ENCODE assay signal across 1 cellular context in the genomic region with DNA sequence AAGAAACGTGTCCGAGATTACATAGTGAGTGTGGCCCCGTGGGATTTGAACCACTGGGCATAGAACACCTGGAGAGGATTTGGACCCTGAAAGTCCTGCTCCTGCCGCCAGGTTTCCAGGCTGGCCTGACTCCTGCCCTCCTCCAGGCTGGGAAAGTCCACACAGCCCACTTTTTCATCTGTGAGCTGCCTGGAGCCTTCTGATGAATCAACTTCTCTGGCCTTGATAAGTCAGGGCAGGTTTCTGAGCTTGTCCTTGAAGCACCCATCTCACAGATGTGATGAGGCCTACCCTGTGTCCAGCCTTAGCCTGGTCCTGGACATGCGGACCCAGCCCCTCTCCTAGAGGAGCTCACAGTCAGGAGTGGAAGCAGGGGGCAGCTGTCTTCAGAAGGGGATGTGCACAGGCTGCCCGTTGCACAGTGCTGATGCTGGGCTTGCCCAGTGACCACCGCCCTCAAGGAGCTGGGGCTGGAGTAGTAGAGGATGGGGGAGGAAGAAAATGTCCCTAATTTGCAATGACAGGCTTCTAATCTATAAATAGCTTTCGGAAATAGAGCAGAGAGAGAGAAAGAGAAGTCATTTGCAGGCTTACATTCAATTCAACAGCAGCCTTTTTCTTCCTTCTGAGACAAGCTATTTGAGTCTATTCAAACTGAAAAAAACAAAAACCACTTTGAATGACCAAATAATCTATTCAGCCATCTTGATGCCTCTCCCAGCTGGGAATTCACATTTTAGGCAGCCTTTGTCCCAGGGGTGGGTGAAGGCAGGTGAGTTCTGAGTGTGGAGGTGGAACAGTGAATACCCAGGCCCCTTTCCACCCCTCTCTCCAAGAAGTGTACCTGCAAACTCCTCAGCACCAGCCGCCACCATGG.
TF ChIP-seq lines count a peak whose summit lies in the region.

No MANE protein-coding gene starts in this region.

TF ChIP-seq in GM23338, 12 proteins besides CTCF, POLR2A, EP300 and RAD21 (continued from another document):
- TF ChIP-seq JUNB (IDR thresholded peaks at IDR 0.05; ENCODE audit: unreplicated experiment) (no peak), EZH2 (IDR thresholded peaks at IDR 0.05; ENCODE audit: low read depth, unreplicated experiment) (no peak), ZNF331 (CRISPR knock-in tag; IDR thresholded peaks at IDR 0.05; ENCODE audit: low read depth) (no peak), ZNF114 (CRISPR knock-in tag; IDR thresholded peaks at IDR 0.05) (no peak), STAT1 (IDR thresholded peaks at IDR 0.05; ENCODE audit: unreplicated experiment) (no peak), EZH2phosphoT487 (IDR thresholded peaks at IDR 0.05; ENCODE audit: unreplicated experiment) (no peak), NANOG (IDR thresholded peaks at IDR 0.05; ENCODE audit: borderline replicate concordance) (no peak)
- TF ChIP-seq, protein P1, sequence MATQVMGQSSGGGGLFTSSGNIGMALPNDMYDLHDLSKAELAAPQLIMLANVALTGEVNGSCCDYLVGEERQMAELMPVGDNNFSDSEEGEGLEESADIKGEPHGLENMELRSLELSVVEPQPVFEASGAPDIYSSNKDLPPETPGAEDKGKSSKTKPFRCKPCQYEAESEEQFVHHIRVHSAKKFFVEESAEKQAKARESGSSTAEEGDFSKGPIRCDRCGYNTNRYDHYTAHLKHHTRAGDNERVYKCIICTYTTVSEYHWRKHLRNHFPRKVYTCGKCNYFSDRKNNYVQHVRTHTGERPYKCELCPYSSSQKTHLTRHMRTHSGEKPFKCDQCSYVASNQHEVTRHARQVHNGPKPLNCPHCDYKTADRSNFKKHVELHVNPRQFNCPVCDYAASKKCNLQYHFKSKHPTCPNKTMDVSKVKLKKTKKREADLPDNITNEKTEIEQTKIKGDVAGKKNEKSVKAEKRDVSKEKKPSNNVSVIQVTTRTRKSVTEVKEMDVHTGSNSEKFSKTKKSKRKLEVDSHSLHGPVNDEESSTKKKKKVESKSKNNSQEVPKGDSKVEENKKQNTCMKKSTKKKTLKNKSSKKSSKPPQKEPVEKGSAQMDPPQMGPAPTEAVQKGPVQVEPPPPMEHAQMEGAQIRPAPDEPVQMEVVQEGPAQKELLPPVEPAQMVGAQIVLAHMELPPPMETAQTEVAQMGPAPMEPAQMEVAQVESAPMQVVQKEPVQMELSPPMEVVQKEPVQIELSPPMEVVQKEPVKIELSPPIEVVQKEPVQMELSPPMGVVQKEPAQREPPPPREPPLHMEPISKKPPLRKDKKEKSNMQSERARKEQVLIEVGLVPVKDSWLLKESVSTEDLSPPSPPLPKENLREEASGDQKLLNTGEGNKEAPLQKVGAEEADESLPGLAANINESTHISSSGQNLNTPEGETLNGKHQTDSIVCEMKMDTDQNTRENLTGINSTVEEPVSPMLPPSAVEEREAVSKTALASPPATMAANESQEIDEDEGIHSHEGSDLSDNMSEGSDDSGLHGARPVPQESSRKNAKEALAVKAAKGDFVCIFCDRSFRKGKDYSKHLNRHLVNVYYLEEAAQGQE (IDR thresholded peaks at IDR 0.05; ENCODE audit: unreplicated experiment): no peak
